Comparison of ENCODE assay signal across 9 cellular contexts in genomic region chr10:35409094-35409582, GRCh38.
DNase-seq lines count a peak whose midpoint lies in the region; ATAC-seq, FAIRE-seq and TF ChIP-seq lines count a peak whose summit lies in the region.
"Had no signal": no experiment of that assay in that cellular context is flagged by ENCODE, and none has a peak within 500 bp of the region (broad histone marks: within the 10 kb centered on the region; RNA-seq: fewer than 3 reads in every experiment).

No MANE protein-coding gene starts in this region.

- DNase-seq in GM12891 (ENCODE audit: insufficient read length, low spot score) (no peak), amniotic stem cell (lab: John Stamatoyannopoulos, UW) (peak; percentile 54), kidney glomerular epithelial cell (lab: John Stamatoyannopoulos, UW) (peak; percentile 56), upper lobe of left lung (no peak), GM12892 (ENCODE audit: insufficient read length) (no peak), cerebellum (ENCODE audit: low spot score) (no peak)

- peaks cover 22 to 54% (median 44%) of the 10 kb centered on the region in 4 donors for H3K4me1 ChIP-seq in upper lobe of left lung

- no peaks in the 10 kb centered on the region for H3K9me3 ChIP-seq in upper lobe of left lung

- WGBS in upper lobe of left lung, 2 donors: 68 to 91% methylated on average over 2 of the region's 2 CpGs

- no peaks in the 10 kb centered on the region for H3K27me3 ChIP-seq in upper lobe of left lung

- no peak overlapping the region for H3K4me3 ChIP-seq in upper lobe of left lung

- no peak overlapping the region for H3K27ac ChIP-seq in upper lobe of left lung

- ATAC-seq in HG03442 (IDR thresholded peaks at IDR 0.05; ENCODE audit: unreplicated experiment): peak; percentile 76
- peak; percentile 72 to 73 for ATAC-seq in upper lobe of left lung (ENCODE audit: low FRiP score in 2 of 2)
- ATAC-seq in HG02763 (IDR thresholded peaks at IDR 0.05; ENCODE audit: unreplicated experiment): no peak
- ATAC-seq: Panc1 had no signal

- TF ChIP-seq POLR2A in GM12891 (IDR thresholded peaks at IDR 0.05; ENCODE audit: low read depth, low read length) (no peak), upper lobe of left lung (IDR thresholded peaks at IDR 0.05) (no peak), GM12892 (IDR thresholded peaks at IDR 0.05; ENCODE audit: low read depth, low read length) (no peak)

- TF ChIP-seq EP300 in upper lobe of left lung (IDR thresholded peaks at IDR 0.05): no peak

- no peaks in the 10 kb centered on the region for H3K36me3 ChIP-seq in upper lobe of left lung

- peak; percentile 77 for FAIRE-seq in GM12891 (lab: Jason Lieb, UNC)
- FAIRE-seq in GM12892 (lab: Jason Lieb, UNC): no peak

- no peak for TF ChIP-seq CTCF in upper lobe of left lung (IDR thresholded peaks at IDR 0.05)

TF ChIP-seq in GM12891, 5 proteins besides CTCF, POLR2A, EP300 and RAD21:
- TF ChIP-seq PAX5 (IDR thresholded peaks at IDR 0.05; ENCODE audit: insufficient read depth, low read length, severe bottlenecking) (no peak), SPI1 (IDR thresholded peaks at IDR 0.05; ENCODE audit: low read depth, low read length) (no peak), POU2F2 (IDR thresholded peaks at IDR 0.05; ENCODE audit: low read depth, low read length) (no peak), POLR2AphosphoS5 (IDR thresholded peaks at IDR 0.05; ENCODE audit: low read depth, low read length) (no peak), TAF1 (IDR thresholded peaks at IDR 0.05; ENCODE audit: low read depth, low read length) (no peak)

Comparison
In these comparisons a context has a peak if more than half of its experiments do, and no peak if none do; other contexts are left out.
1. DNase-seq: peak in amniotic stem cell (single experiment) and kidney glomerular epithelial cell (single experiment); none in GM12891 (single experiment), upper lobe of left lung (0 of 2), GM12892 (single experiment) and cerebellum (single experiment).